8 cellular contexts compared by ENCODE assay signal in the genomic region with DNA sequence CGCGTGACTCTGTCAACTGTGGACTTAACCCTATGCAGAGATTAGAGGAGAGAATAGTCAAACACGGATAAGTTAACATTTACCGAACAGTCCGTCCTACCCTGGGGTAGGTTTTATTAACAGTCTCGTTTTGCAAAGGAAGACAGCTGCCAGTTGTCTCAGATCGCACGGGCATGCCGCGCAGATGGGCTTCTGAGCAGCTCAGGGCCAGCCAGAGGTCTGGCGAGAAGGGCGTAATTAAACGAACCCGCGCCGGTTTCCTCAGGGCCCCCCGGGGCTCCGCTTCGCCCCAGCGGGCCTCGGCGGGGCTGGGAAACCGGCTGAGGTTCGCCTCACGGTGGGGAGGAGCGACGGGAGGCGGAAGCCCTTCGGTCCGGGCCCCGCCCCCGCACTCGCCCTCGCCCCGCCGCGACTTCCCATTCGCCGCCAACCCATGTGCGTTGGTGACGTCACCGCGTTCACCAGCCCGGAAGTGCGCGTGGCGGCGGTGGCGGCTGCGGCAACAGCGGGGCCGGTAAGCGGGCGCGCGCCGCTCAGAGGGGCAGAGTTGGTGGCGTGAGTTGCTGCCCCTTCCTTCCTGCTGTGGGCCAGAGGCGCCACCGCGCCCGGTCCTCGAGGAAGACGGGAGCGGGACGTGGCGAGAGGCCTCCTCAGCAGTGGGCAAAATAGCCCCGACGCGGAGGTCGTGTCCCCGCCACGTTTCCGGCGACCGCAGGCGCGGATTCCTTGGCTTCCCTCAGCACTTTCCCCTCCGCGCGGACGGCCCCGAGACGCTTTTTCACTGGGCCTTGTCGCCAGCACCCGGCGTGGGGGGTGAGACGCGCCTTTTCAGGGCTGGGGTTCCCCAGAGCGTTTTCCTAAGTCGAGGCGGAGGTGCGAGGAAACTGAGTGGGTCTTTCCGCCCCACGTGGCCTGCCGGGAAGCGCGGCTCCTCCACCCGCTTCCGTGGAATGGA. TPM values are rescaled to one million over a fixed set of nuclear protein-coding genes. Genes with fewer than 3 reads are reported as not detected.
A peak's percentile ranks its signal among the peaks of the same experiment; 100 is the strongest.
DNase-seq lines count a peak whose midpoint lies in the region; ATAC-seq and TF ChIP-seq lines count a peak whose summit lies in the region.

TSS of gene TRNT1 (plus strand) at position 464 of the 955 bp plus-strand sequence. CDS start 2,101 bp downstream, outside the sequence.

- H3K4me2 ChIP-seq in skeletal muscle satellite cell (ENCODE audit: low read length), result peak within 1 kb of the TSS; percentile 94

- H3K27ac ChIP-seq in VCaP (peak within 1 kb of the TSS; percentile 98), iPS-18a (ENCODE audit: low read length) (peak within 1 kb of the TSS; percentile 82)

- in situ Hi-C loops in ACHN (cut with HindIII; ENCODE audit: low pct_ligation_motif_present, low pct_unique_long_range_greater_than_20kb, low sequenced_read_pairs) (no loop called here), T47D (cut with HindIII; ENCODE audit: low pct_unique_long_range_greater_than_20kb, low sequenced_read_pairs) (no loop called here)

- peak within 1 kb of the TSS; percentile 84 for H3K4me3 ChIP-seq in iPS-18a (ENCODE audit: low read length)
- H3K4me3 ChIP-seq in skeletal muscle satellite cell (ENCODE audit: low read length), result peak within 1 kb of the TSS; percentile 97

- H3K27me3 ChIP-seq in iPS-18a (ENCODE audit: control insufficient read depth, insufficient read depth, low read length) (no peaks in the 10 kb centered on the region), skeletal muscle satellite cell (ENCODE audit: control insufficient read depth, insufficient read depth, low read length) (no peaks in the 10 kb centered on the region)

- DNase-seq in ACHN (peak; percentile 93), NCI-H2196 treated with DMSO at 0.1 percent for 48 hours (lab: John Stamatoyannopoulos, UW; ENCODE audit: unreplicated experiment) (peak; percentile 59), T47D (ENCODE audit: low read depth in 1 of 2, low spot score in 1 of 2) (peak; percentile 81 to 95)

- H3K9me3 ChIP-seq in iPS-18a (ENCODE audit: control insufficient read depth, low read depth, low read length) (no peaks in the 10 kb centered on the region), skeletal muscle satellite cell (replicated peaks; ENCODE audit: low read length) (no peaks in the 10 kb centered on the region)

- no peak for TF ChIP-seq CTCF in VCaP (conservative IDR thresholded peaks at IDR 0.05)

- peaks cover 22% of the 10 kb centered on the region for H3K36me3 ChIP-seq in iPS-18a (ENCODE audit: control insufficient read depth, low read depth, low read length)
- H3K36me3 ChIP-seq in skeletal muscle satellite cell (ENCODE audit: insufficient read depth, low read length), result peaks cover 24% of the 10 kb centered on the region

- H3K9ac ChIP-seq in iPS-18a (ENCODE audit: low read length) (peak within 1 kb of the TSS; percentile 96), skeletal muscle satellite cell (ENCODE audit: low read depth, low read length) (peak within 1 kb of the TSS; percentile 99)

- peaks cover 6% of the 10 kb centered on the region for H3K4me1 ChIP-seq in iPS-18a (ENCODE audit: control insufficient read depth, low read depth, low read length)
- H3K4me1 ChIP-seq in skeletal muscle satellite cell (ENCODE audit: control insufficient read depth, insufficient read depth, low read length), result peaks cover 13% of the 10 kb centered on the region

- ATAC-seq in GM18870 (IDR thresholded peaks at IDR 0.05; ENCODE audit: unreplicated experiment), result peak; percentile 79
- ATAC-seq in HG03108 (IDR thresholded peaks at IDR 0.05; ENCODE audit: unreplicated experiment), result peak; percentile 95

RNA-seq across cellular contexts. Expression of gene TRNT1, which starts in this region (rescaled TPM):
- 17.7 and 21.8 TPM in 2 replicates for total RNA-seq in skeletal muscle satellite cell (2012; rRNA removed)

Comparison
In these comparisons a context has a peak if more than half of its experiments do, and no peak if none do; other contexts are left out.
1. Peak in every context shown above with its lines: DNase-seq, ATAC-seq, H3K4me3 ChIP-seq and H3K27ac ChIP-seq.